Comparison of ENCODE assay signal across 1 cellular context in genomic region chr16:89035013-89035697, GRCh38.
TF ChIP-seq lines count a peak whose summit lies in the region.

No MANE protein-coding gene starts in this region.

TF ChIP-seq in K562, 482 proteins besides CTCF, POLR2A, EP300 and RAD21 (continued from another document):
- TF ChIP-seq NFIC (IDR thresholded peaks at IDR 0.05) (no peak), ZNF830 (CRISPR knock-in tag; IDR thresholded peaks at IDR 0.05) (no peak), USF2 (CRISPR knock-in tag; IDR thresholded peaks at IDR 0.05) (no peak), C11orf30 (IDR thresholded peaks at IDR 0.05; ENCODE audit: low read depth) (no peak), HBP1 (CRISPR knock-in tag; IDR thresholded peaks at IDR 0.05) (no peak), KHSRP (IDR thresholded peaks at IDR 0.05) (no peak), TAF15 (IDR thresholded peaks at IDR 0.05; ENCODE audit: low read depth, low read length) (no peak), CBFA2T3 (IDR thresholded peaks at IDR 0.05) (peak; percentile 58), PKNOX1 (IDR thresholded peaks at IDR 0.05) (no peak), ZNF449 (CRISPR knock-in tag; IDR thresholded peaks at IDR 0.05) (no peak), PHF21A (IDR thresholded peaks at IDR 0.05; ENCODE audit: borderline replicate concordance, low read depth) (no peak), ZBTB49 (CRISPR knock-in tag; IDR thresholded peaks at IDR 0.05; ENCODE audit: borderline replicate concordance) (no peak), ZBTB9 (CRISPR knock-in tag; IDR thresholded peaks at IDR 0.05) (no peak), ARID1B (IDR thresholded peaks at IDR 0.05) (peak; percentile 44; the same call in 1 of the 2 replicates), ZC3H8 (IDR thresholded peaks at IDR 0.05) (no peak), JUND (IDR thresholded peaks at IDR 0.05; ENCODE audit: borderline replicate concordance, low read depth, low read length) (no peak), JUND (tag; IDR thresholded peaks at IDR 0.05; ENCODE audit: borderline replicate concordance, low read depth, low read length) (no peak; the same call in 2 of the 3 replicates), RBFOX2 (IDR thresholded peaks at IDR 0.05; ENCODE audit: low read depth, low read length) (no peak), POLR2H (tag; IDR thresholded peaks at IDR 0.05; ENCODE audit: low read depth) (no peak), ZBTB2 (IDR thresholded peaks at IDR 0.05) (no peak), KLF10 (CRISPR knock-in tag; IDR thresholded peaks at IDR 0.05) (no peak), CXXC5 (CRISPR knock-in tag; IDR thresholded peaks at IDR 0.05) (peak; percentile 51), NR2C1 (IDR thresholded peaks at IDR 0.05) (no peak), NR2C1 (tag; IDR thresholded peaks at IDR 0.05) (no peak), ZNF23 (CRISPR knock-in tag; IDR thresholded peaks at IDR 0.05) (no peak), NFXL1 (CRISPR knock-in tag; IDR thresholded peaks at IDR 0.05) (no peak), KDM2B (CRISPR knock-in tag; IDR thresholded peaks at IDR 0.05) (no peak), CBX5 (IDR thresholded peaks at IDR 0.05; ENCODE audit: borderline replicate concordance, low read depth) (no peak), ILK (tag; IDR thresholded peaks at IDR 0.05; ENCODE audit: borderline replicate concordance, low read depth) (no peak), ZMIZ1 (IDR thresholded peaks at IDR 0.05; ENCODE audit: low read depth in 2 of 2, low read length in 2 of 2) (no peak), POLR2AphosphoS5 (IDR thresholded peaks at IDR 0.05; ENCODE audit: control insufficient read depth, insufficient read depth, low read depth, low read length) (no peak), RHOXF2B (CRISPR knock-in tag; conservative IDR thresholded peaks at IDR 0.05) (no peak), ZNF551 (CRISPR knock-in tag; IDR thresholded peaks at IDR 0.05) (no peak), ARID3A (IDR thresholded peaks at IDR 0.05; ENCODE audit: borderline replicate concordance, low read depth, low read length) (no peak), TCF7 (IDR thresholded peaks at IDR 0.05; ENCODE audit: borderline replicate concordance) (no peak), LEF1 (IDR thresholded peaks at IDR 0.05) (no peak), GMEB1 (CRISPR knock-in tag; IDR thresholded peaks at IDR 0.05) (no peak), ARID2 (IDR thresholded peaks at IDR 0.05) (no peak), ZNF644 (tag; IDR thresholded peaks at IDR 0.05; ENCODE audit: low read depth) (no peak)
